ENCODE assay signal across 9 cellular contexts in the genomic region with DNA sequence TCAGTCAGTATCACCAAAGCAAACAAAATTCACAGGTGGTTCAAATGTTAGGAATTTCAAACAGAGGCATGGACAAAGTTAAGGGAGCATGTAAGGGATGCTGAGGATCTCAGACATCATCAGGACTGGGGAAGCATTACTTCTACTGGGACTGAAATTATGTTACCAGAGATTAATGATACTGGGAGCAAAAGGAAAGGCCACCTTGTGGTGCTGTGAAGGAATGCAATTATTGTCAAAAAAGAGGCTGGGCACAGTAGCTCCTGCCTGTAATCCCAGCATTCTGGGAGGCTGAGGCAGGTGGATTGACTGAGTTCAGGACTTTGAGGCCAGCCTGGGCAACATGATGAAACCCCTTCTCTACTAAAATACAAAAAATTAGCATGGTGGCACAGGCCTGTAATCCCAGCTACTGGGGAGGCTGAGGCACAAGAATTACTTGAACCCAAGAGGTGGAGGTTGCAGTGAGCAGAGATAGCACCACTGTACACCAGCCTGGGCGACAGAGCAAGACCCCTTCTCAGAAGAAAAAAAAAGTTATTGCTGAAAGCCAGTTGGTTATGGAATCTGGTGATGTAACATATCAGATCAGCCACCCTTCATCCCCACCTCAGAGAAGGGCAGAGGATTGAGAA.
DNase-seq lines count a peak whose midpoint lies in the region; ATAC-seq and TF ChIP-seq lines count a peak whose summit lies in the region.
"Had no signal": no experiment of that assay in that cellular context is flagged by ENCODE, and none has a peak within 500 bp of the region (broad histone marks: within the 10 kb centered on the region; RNA-seq: fewer than 3 reads in every experiment).

No MANE protein-coding gene starts in this region.

- H3K9me3 ChIP-seq in mammary epithelial cell (replicated peaks; ENCODE audit: insufficient read depth, low read length) = no peaks in the 10 kb centered on the region

- H3K36me3 ChIP-seq in mammary epithelial cell (ENCODE audit: insufficient read depth, low read length) = no peaks in the 10 kb centered on the region

- no peak overlapping the region for H3K4me2 ChIP-seq in mammary epithelial cell (ENCODE audit: insufficient read depth, low read depth, low read length)

- no peak overlapping the region for H3K9ac ChIP-seq in mammary epithelial cell (ENCODE audit: insufficient read depth, low read length)

- H3K4me1 Mint-ChIP-seq in neural crest cell = no peaks in the 10 kb centered on the region
- H3K4me1 Mint-ChIP-seq: activated CD8-positive, alpha-beta memory T cell treated with anti-CD3 and anti-CD28 coated beads, Interleukin-2, amount 10 ng/mL, durations not matched to agents 7 days and 5 days had no signal

- no peak overlapping the region for H3K4me3 ChIP-seq in mammary epithelial cell (replicated peaks in 1 of 3; ENCODE audit: insufficient read depth in 1 of 3, low read depth in 2 of 3, low read length in 3 of 3)

- dilution Hi-C loops in mammary epithelial cell (cut with HindIII; ENCODE audit: low sequenced_read_pairs) = no loop called here

- intact Hi-C loops in mammary epithelial cell (cut with micrococcal nuclease) = loop anchor here (1.0 to 5.0 kb wide), 3 partner anchors 303 to 960 kb away; no protein-coding TSS in a partner anchor

- no peaks in the 10 kb centered on the region for H4K20me1 ChIP-seq in mammary epithelial cell (ENCODE audit: insufficient read depth, low read length)

- ATAC-seq in HG03520 (IDR thresholded peaks at IDR 0.05; ENCODE audit: unreplicated experiment) = no peak
- no peak for ATAC-seq in activated CD4-positive, CD25-positive, alpha-beta regulatory T cell treated with anti-CD3 and anti-CD28 coated beads, Interleukin-2, amount 50 U/mL, for 24 hours
- ATAC-seq: activated CD8-positive, alpha-beta memory T cell treated with anti-CD3 and anti-CD28 coated beads, Interleukin-2, amount 10 ng/mL, durations not matched to agents 7 days and 5 days had no signal

- CTCF ChIA-PET in mammary epithelial cell (lab: Charles Lee; ENCODE audit: low non-redundant PET) = no interaction called here

- BruUV-seq in mammary epithelial cell (replicated peaks; lab: Mats Ljungman, UMichigan) = no TSS peak

- in situ Hi-C loops in mammary epithelial cell (cut with MboI; ENCODE audit: low sequenced_read_pairs in 2 of 2) = loop anchor here (10.0 to 25.0 kb wide), 2 partner anchors 960 to 962 kb away; partner anchors contain the start of gene PCDH7 (in 1 of the 2)

- no peak overlapping the region for H3K27ac Mint-ChIP-seq in neural crest cell (ENCODE audit: unreplicated experiment)
- H3K27ac Mint-ChIP-seq: activated CD8-positive, alpha-beta memory T cell treated with anti-CD3 and anti-CD28 coated beads, Interleukin-2, amount 10 ng/mL, durations not matched to agents 7 days and 5 days had no signal

- DNase-seq in GM04504 (ENCODE audit: low read depth) (peak; percentile 8), LoVo (ENCODE audit: low spot score) (peak; percentile 28), mammary epithelial cell (no peak), neural crest cell (ENCODE audit: low read depth, low spot score) (peak; percentile 4), NCI-H526 treated with DMSO at 0.1 percent for 48 hours (lab: John Stamatoyannopoulos, UW) (no peak)
- DNase-seq in stimulated activated CD4-positive, alpha-beta T cell treated with anti-CD3 and anti-CD28 coated beads, Interleukin-4, amount 100 ng/mL, for 4 hours = no peak
- DNase-seq: activated CD8-positive, alpha-beta memory T cell treated with anti-CD3 and anti-CD28 coated beads, Interleukin-2, amount 10 ng/mL, durations not matched to agents 7 days and 5 days had no signal

- H3K9me3 Mint-ChIP-seq in neural crest cell = no peaks in the 10 kb centered on the region

- H2AFZ ChIP-seq in mammary epithelial cell (ENCODE audit: low read depth, low read length) = no peak overlapping the region

- no peak overlapping the region for H3K4me3 Mint-ChIP-seq in neural crest cell
- H3K4me3 Mint-ChIP-seq: activated CD8-positive, alpha-beta memory T cell treated with anti-CD3 and anti-CD28 coated beads, Interleukin-2, amount 10 ng/mL, durations not matched to agents 7 days and 5 days had no signal

- H3K27me3 ChIP-seq in mammary epithelial cell (ENCODE audit: insufficient read depth, low read length) = no peaks in the 10 kb centered on the region

- TF ChIP-seq CTCF in mammary epithelial cell (conservative IDR thresholded peaks at IDR 0.05 in 1 of 2, IDR thresholded peaks at IDR 0.05 in 1 of 2; ENCODE audit: extremely low read depth in 1 of 2, insufficient read depth in 1 of 2, low read depth in 1 of 2, low read length in 2 of 2) (peak; percentile 39 to 73), neural crest cell (conservative IDR thresholded peaks at IDR 0.05) (peak; percentile 68)

- H3K36me3 Mint-ChIP-seq in neural crest cell (ENCODE audit: low read depth) = no peaks in the 10 kb centered on the region
- H3K36me3 Mint-ChIP-seq: activated CD8-positive, alpha-beta memory T cell treated with anti-CD3 and anti-CD28 coated beads, Interleukin-2, amount 10 ng/mL, durations not matched to agents 7 days and 5 days had no signal

- no peaks in the 10 kb centered on the region for H3K27me3 Mint-ChIP-seq in neural crest cell (ENCODE audit: low read depth)
- H3K27me3 Mint-ChIP-seq: activated CD8-positive, alpha-beta memory T cell treated with anti-CD3 and anti-CD28 coated beads, Interleukin-2, amount 10 ng/mL, durations not matched to agents 7 days and 5 days had no signal

- H3K4me1 ChIP-seq in mammary epithelial cell (ENCODE audit: insufficient read depth, low read length) = no peaks in the 10 kb centered on the region

- WGBS in mammary epithelial cell (ENCODE audit: low coverage, missing lambda C conversion rate) = 42% methylated on average over 1 of the region's 1 CpG

- no peaks in the 10 kb centered on the region for H3K79me2 ChIP-seq in mammary epithelial cell (ENCODE audit: insufficient read depth, low read length)

- H3K27ac ChIP-seq in mammary epithelial cell (ENCODE audit: insufficient read depth, low read depth, low read length) = no peak overlapping the region

Comparison
In these comparisons a context has a peak if more than half of its experiments do, and no peak if none do; other contexts are left out.
1. DNase-seq: peak in GM04504 (single experiment), LoVo (single experiment) and neural crest cell (single experiment); none in mammary epithelial cell (single experiment), NCI-H526 treated with DMSO at 0.1 percent for 48 hours (single experiment) and stimulated activated CD4-positive, alpha-beta T cell treated with anti-CD3 and anti-CD28 coated beads, Interleukin-4, amount 100 ng/mL, for 4 hours (0 of 2).